Comparison of ENCODE assay signal across 24 cellular contexts in genomic region chr4:28402751-28403150, GRCh38.
"Had no signal": no experiment of that assay in that cellular context is flagged by ENCODE, and none has a peak within 500 bp of the region (broad histone marks: within the 10 kb centered on the region; RNA-seq: fewer than 3 reads in every experiment).

No MANE protein-coding gene starts in this region.

- H3K36me3 Mint-ChIP-seq: naive B cell; stimulated activated effector memory CD8-positive, alpha-beta T cell treated with anti-CD3 and anti-CD28 coated beads, Interleukin-12 subunit alpha, Interleukin-12 subunit beta, amount 100 ng/mL, for 72 hours had no signal

- H3K4me3 Mint-ChIP-seq: effector memory CD8-positive, alpha-beta T cell; mesothelial cell of epicardium; naive B cell; natural killer cell treated with Interleukin-12 subunit alpha and Interleukin-12 subunit beta and Interleukin-15 and Interleukin-18, amount 100 ng/mL, for 72 hours; neural crest cell; stimulated activated effector memory CD8-positive, alpha-beta T cell treated with anti-CD3 and anti-CD28 coated beads, Interleukin-12 subunit alpha, Interleukin-12 subunit beta, amount 100 ng/mL, for 72 hours had no signal

- H3K4me1 Mint-ChIP-seq: naive B cell; neural crest cell; stimulated activated effector memory CD8-positive, alpha-beta T cell treated with anti-CD3 and anti-CD28 coated beads, Interleukin-12 subunit alpha, Interleukin-12 subunit beta, amount 100 ng/mL, for 72 hours had no signal

- H3K27ac Mint-ChIP-seq: effector memory CD8-positive, alpha-beta T cell; mesothelial cell of epicardium; naive B cell; natural killer cell treated with Interleukin-12 subunit alpha and Interleukin-12 subunit beta and Interleukin-15 and Interleukin-18, amount 100 ng/mL, for 72 hours; stimulated activated effector memory CD8-positive, alpha-beta T cell treated with anti-CD3 and anti-CD28 coated beads, Interleukin-12 subunit alpha, Interleukin-12 subunit beta, amount 100 ng/mL, for 72 hours had no signal

- H3K9me3 ChIP-seq: gastrocnemius medialis, mucosa of descending colon, neutrophil, pancreas, right lobe of liver, upper lobe of left lung had no signal

- H3K4me3 ChIP-seq: coronary artery, gastrocnemius medialis, left lung, mucosa of descending colon, pancreas, right lobe of liver, stomach, tibial nerve, upper lobe of left lung had no signal

- H3K27me3 Mint-ChIP-seq: effector memory CD8-positive, alpha-beta T cell; naive B cell; natural killer cell treated with Interleukin-12 subunit alpha and Interleukin-12 subunit beta and Interleukin-15 and Interleukin-18, amount 100 ng/mL, for 72 hours had no signal

- H3K27me3 ChIP-seq: gastrocnemius medialis, left lung, neutrophil, pancreas, right lobe of liver, stomach, tibial nerve, upper lobe of left lung had no signal

- H3K36me3 ChIP-seq: gastrocnemius medialis, left lung, neutrophil, pancreas, right lobe of liver, stomach, tibial nerve, upper lobe of left lung had no signal

- DNase-seq: dermis blood vessel endothelial cell; effector memory CD8-positive, alpha-beta T cell; gastrocnemius medialis; head of caudate nucleus; left cardiac atrium; left lung; mesenchymal stem cell; mucosa of descending colon; naive B cell; pancreas; right lobe of liver; small intestine; stimulated activated CD4-positive, alpha-beta T cell treated with anti-CD3 and anti-CD28 coated beads, Interleukin-15, amount 100 ng/mL, for 24 hours; stimulated activated CD4-positive, alpha-beta T cell treated with anti-CD3 and anti-CD28 coated beads, Interleukin-2, amount 100 ng/mL, for 48 hours; stimulated activated naive CD4-positive, alpha-beta T cell treated with Interleukin-2 at 50 U/mL for 16 hours; stomach; upper lobe of left lung had no signal

- H3K4me1 ChIP-seq: gastrocnemius medialis, left lung, pancreas, right lobe of liver, stomach, tibial nerve, upper lobe of left lung had no signal

- H3K27ac ChIP-seq: coronary artery, gastrocnemius medialis, left lung, neutrophil, pancreas, right lobe of liver, stomach, tibial nerve, upper lobe of left lung had no signal

- ATAC-seq: effector memory CD8-positive, alpha-beta T cell; gastrocnemius medialis; left cardiac atrium; left lung; mucosa of descending colon; natural killer cell treated with Interleukin-12 subunit alpha and Interleukin-12 subunit beta and Interleukin-15 and Interleukin-18, amount 100 ng/mL, for 72 hours; pancreas; right lobe of liver; stimulated activated effector memory CD8-positive, alpha-beta T cell treated with anti-CD3 and anti-CD28 coated beads, Interleukin-12 subunit alpha, Interleukin-12 subunit beta, amount 100 ng/mL, for 72 hours had no signal
